11 cellular contexts compared by ENCODE assay signal in the genomic region with DNA sequence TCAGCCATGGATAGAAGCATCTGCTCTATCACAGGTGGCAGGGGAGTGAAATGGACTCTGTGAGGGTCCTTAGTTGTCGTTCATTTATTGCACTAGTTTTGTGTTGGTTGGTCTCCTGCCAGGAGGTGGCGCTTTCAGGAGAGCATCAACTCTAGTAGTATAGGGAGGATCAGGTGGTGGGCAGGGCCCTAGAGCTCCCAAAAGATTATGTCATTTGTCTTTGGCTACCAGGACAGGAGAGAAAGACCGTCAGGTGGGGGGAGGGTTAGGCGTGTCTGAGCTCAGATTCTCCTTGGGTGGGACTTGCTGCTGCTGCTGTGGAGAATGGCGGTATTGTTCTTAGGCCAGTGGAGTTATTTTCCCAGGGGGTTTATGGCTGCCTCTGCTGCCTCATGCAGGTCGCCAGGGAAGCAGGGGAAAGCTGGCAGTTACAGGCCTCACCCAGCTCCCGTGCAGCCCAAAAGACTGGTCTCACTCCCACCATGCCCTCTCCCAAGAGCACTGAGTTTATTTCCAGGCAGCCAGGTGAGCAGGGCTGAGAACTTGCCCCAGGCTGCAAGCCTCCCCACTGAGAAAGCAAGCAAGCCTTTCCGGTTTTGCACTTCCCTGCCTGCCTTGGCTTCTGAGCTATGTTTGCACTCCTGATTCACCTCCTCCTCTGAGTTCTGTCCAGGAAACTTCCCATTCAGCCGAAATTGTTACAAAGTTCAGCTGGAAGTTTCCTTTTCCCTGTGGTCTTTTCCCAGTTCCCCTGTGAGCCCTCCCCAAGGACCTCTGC.
DNase-seq lines count a peak whose midpoint lies in the region; ATAC-seq and TF ChIP-seq lines count a peak whose summit lies in the region.
"Had no signal": no experiment of that assay in that cellular context is flagged by ENCODE, and none has a peak within 500 bp of the region (broad histone marks: within the 10 kb centered on the region; RNA-seq: fewer than 3 reads in every experiment).

No MANE protein-coding gene starts in this region.

- H3K36me3 ChIP-seq in HUES64 (ENCODE audit: insufficient read depth, low read length) (no peaks in the 10 kb centered on the region), OCI-LY1 (ENCODE audit: insufficient read depth, low read length) (no peaks in the 10 kb centered on the region), left lung (no peaks in the 10 kb centered on the region)

- DNase-seq in ACHN = peak; percentile 10
- peak; percentile 74 to 81 for DNase-seq in foreskin keratinocyte
- DNase-seq in left lung = no peak
- DNase-seq in dedifferentiated amniotic fluid mesenchymal stem cell (ENCODE audit: extremely low spot score) = no peak
- DNase-seq in stimulated activated CD4-positive, alpha-beta T cell treated with anti-CD3 and anti-CD28 coated beads, Interleukin-12 subunit alpha, Interleukin-12 subunit beta, amount 100 ng/mL, for 4 hours = no peak
- DNase-seq: NCI-H1930, substantia nigra had no signal

- H3K9ac ChIP-seq in HUES64 (ENCODE audit: low read depth, low read length) (no peak overlapping the region), OCI-LY1 (ENCODE audit: low read length) (no peak overlapping the region)

- in situ Hi-C loops in ACHN (cut with HindIII; ENCODE audit: low pct_ligation_motif_present, low pct_unique_long_range_greater_than_20kb, low sequenced_read_pairs) = no loop called here

- peak; percentile 90 for ATAC-seq in foreskin keratinocyte
- ATAC-seq in left lung = no peak
- no peak for ATAC-seq in GM19467 (IDR thresholded peaks at IDR 0.05; ENCODE audit: unreplicated experiment)
- ATAC-seq: SK-N-SH treated with all-trans-retinoic acid at 6 μM for 48 hours had no signal

- no peaks in the 10 kb centered on the region for H3K79me2 ChIP-seq in OCI-LY1 (ENCODE audit: insufficient read depth, low read length)

- H3K27me3 ChIP-seq in HUES64 (ENCODE audit: insufficient read depth, low read length) (no peaks in the 10 kb centered on the region), OCI-LY1 (ENCODE audit: insufficient read depth, low read length) (no peaks in the 10 kb centered on the region), foreskin keratinocyte (no peaks in the 10 kb centered on the region), left lung (no peaks in the 10 kb centered on the region)

- TF ChIP-seq CTCF in OCI-LY1 (IDR thresholded peaks at IDR 0.05; ENCODE audit: low read length) (peak; percentile 55; the same call in 1 of the 2 replicates), foreskin keratinocyte (conservative IDR thresholded peaks at IDR 0.05) (peak; percentile 57), left lung (IDR thresholded peaks at IDR 0.05) (no peak)

- intact Hi-C loops in left lung (cut with DNase I) = no loop called here

- no peaks in the 10 kb centered on the region for H3K9me3 ChIP-seq in HUES64 (ENCODE audit: insufficient read depth, low read depth, low read length)
- H3K9me3 ChIP-seq in OCI-LY1 (ENCODE audit: low read length) = no peaks in the 10 kb centered on the region
- peaks cover 0 to 13% of the 10 kb centered on the region in 2 donors for H3K9me3 ChIP-seq in left lung

- H3K9me2 ChIP-seq in OCI-LY1 (ENCODE audit: low read depth, low read length) = no peaks in the 10 kb centered on the region

- H3K4me2 ChIP-seq in OCI-LY1 (ENCODE audit: low read length) = no peak overlapping the region

- H4K20me1 ChIP-seq in OCI-LY1 (ENCODE audit: insufficient read depth, low read length) = no peaks in the 10 kb centered on the region

- H3K4me3 ChIP-seq in HUES64 (ENCODE audit: low read length) (no peak overlapping the region), OCI-LY1 (ENCODE audit: low read depth, low read length, poor library complexity, severe bottlenecking) (no peak overlapping the region), left lung (no peak overlapping the region)

- peak overlapping the region; percentile 70 for H3K27ac ChIP-seq in HUES64 (ENCODE audit: low read depth, low read length)
- H3K27ac ChIP-seq in OCI-LY1 (ENCODE audit: low read depth, low read length, poor library complexity, severe bottlenecking) = no peak overlapping the region
- H3K27ac ChIP-seq in foreskin keratinocyte = no peak overlapping the region
- H3K27ac ChIP-seq in left lung = no peak overlapping the region

- H2AFZ ChIP-seq in OCI-LY1 (ENCODE audit: low read length) = no peak overlapping the region

- H3K4me1 ChIP-seq in HUES64 (ENCODE audit: insufficient read depth, low read length) (0 out of 2 replicates have a peak, but pooled peaks cover 8% of the 10 kb centered on the region), OCI-LY1 (ENCODE audit: insufficient read depth, low read length, severe bottlenecking) (no peaks in the 10 kb centered on the region), foreskin keratinocyte (no peaks in the 10 kb centered on the region), left lung (no peaks in the 10 kb centered on the region)

- WGBS in HUES64 = 69% methylated on average over 9 of the region's 9 CpGs

- no peaks in the 10 kb centered on the region for H3F3A ChIP-seq in OCI-LY1 (ENCODE audit: insufficient read depth, low read length)

Comparison
In these comparisons a context has a peak if more than half of its experiments do, and no peak if none do; other contexts are left out.
1. DNase-seq: peak in ACHN (single experiment) and foreskin keratinocyte (2 of 2); none in left lung (0 of 2), dedifferentiated amniotic fluid mesenchymal stem cell (single experiment) and stimulated activated CD4-positive, alpha-beta T cell treated with anti-CD3 and anti-CD28 coated beads, Interleukin-12 subunit alpha, Interleukin-12 subunit beta, amount 100 ng/mL, for 4 hours (single experiment).
2. CTCF ChIP-seq: peak in OCI-LY1 (single experiment) and foreskin keratinocyte (single experiment); none in left lung (0 of 2).